ENCODE assay signal across 26 cellular contexts in genomic region chr6:54445207-54445606, GRCh38.
A peak's percentile ranks its signal among the peaks of the same experiment; 100 is the strongest.
DNase-seq lines count a peak whose midpoint lies in the region; ATAC-seq, FAIRE-seq and TF ChIP-seq lines count a peak whose summit lies in the region.
"Had no signal": no experiment of that assay in that cellular context is flagged by ENCODE, and none has a peak within 500 bp of the region (broad histone marks: within the 10 kb centered on the region; RNA-seq: fewer than 3 reads in every experiment).

No MANE protein-coding gene starts in this region.

- no peak overlapping the region for H2AK9ac ChIP-seq in IMR-90 (replicated peaks; ENCODE audit: low read depth, low read length, poor library complexity)

- H3K27me3 ChIP-seq in IMR-90 (ENCODE audit: control insufficient read depth, insufficient read depth, low read length) (no peaks in the 10 kb centered on the region), bronchial epithelial cell (ENCODE audit: control insufficient read depth, insufficient read depth, low read length) (no peaks in the 10 kb centered on the region), heart left ventricle (no peaks in the 10 kb centered on the region)
- H3K27me3 ChIP-seq: BE2C; BLaER1 treated with 17β-estradiol and CSF1 and Interleukin-3, amounts not matched to agents 10 nM and 100 nM had no signal

- no peaks in the 10 kb centered on the region for H3K79me1 ChIP-seq in IMR-90 (ENCODE audit: low read depth in 1 of 2, low read length in 2 of 2)

- dilution Hi-C loops in IMR-90 (cut with HindIII; ENCODE audit: low sequenced_read_pairs, unreplicated experiment), result no loop called here

- BruUV-seq in IMR-90 (replicated peaks; lab: Mats Ljungman, UMichigan), result no TSS peak

- no peak overlapping the region for H3K9ac ChIP-seq in IMR-90 (ENCODE audit: low read depth, low read length)
- H3K9ac ChIP-seq: BLaER1 treated with 17β-estradiol and CSF1 and Interleukin-3, amounts not matched to agents 10 nM and 100 nM had no signal

- CTCF ChIA-PET in IMR-90 (lab: Yijun Ruan, JAX), result no interaction called here
- CTCF ChIA-PET in RWPE1 (lab: Yijun Ruan, JAX), result no interaction called here

- H3K4me1 ChIP-seq in IMR-90 (ENCODE audit: control insufficient read depth, insufficient read depth, low read length), result no peaks in the 10 kb centered on the region
- no peaks in the 10 kb centered on the region for H3K4me1 ChIP-seq in heart left ventricle
- H3K4me1 ChIP-seq: A549; BE2C; BLaER1 treated with 17β-estradiol and CSF1 and Interleukin-3, amounts not matched to agents 10 nM and 100 nM; HAP-1 had no signal

- FAIRE-seq in bronchial epithelial cell (lab: Jason Lieb, UNC), result no peak
- FAIRE-seq in frontal cortex (lab: Jason Lieb, UNC), result peak; percentile 15
- FAIRE-seq: A549, G401.6, GM12892, H54 had no signal

- H2BK15ac ChIP-seq in IMR-90 (ENCODE audit: low read depth, low read length), result no peak overlapping the region

- no peak overlapping the region for H4K5ac ChIP-seq in IMR-90 (ENCODE audit: low read depth, low read length)

- in situ Hi-C loops in IMR-90 (cut with MboI; ENCODE audit: low sequenced_read_pairs), result no loop called here

- H3K4me3 ChIP-seq in IMR-90 (ENCODE audit: insufficient read depth, low read depth, low read length) (no peak overlapping the region), bronchial epithelial cell (ENCODE audit: low read depth, low read length) (no peak overlapping the region), heart left ventricle (no peak overlapping the region)
- H3K4me3 ChIP-seq: A549; BLaER1 treated with 17β-estradiol and CSF1 and Interleukin-3, amounts not matched to agents 10 nM and 100 nM; HAP-1 had no signal

- H3K14ac ChIP-seq in IMR-90 (replicated peaks; ENCODE audit: low read depth, low read length), result no peak overlapping the region

- no peaks in the 10 kb centered on the region for H3K9me3 ChIP-seq in IMR-90 (ENCODE audit: control insufficient read depth, insufficient read depth, low read length)
- H3K9me3 ChIP-seq in heart left ventricle, result no peaks in the 10 kb centered on the region
- H3K9me3 ChIP-seq: A549; BE2C; BLaER1 treated with 17β-estradiol and CSF1 and Interleukin-3, amounts not matched to agents 10 nM and 100 nM; HAP-1 had no signal

- H3K23ac ChIP-seq in IMR-90 (ENCODE audit: low read depth, low read length), result no peak overlapping the region

- POLR2A ChIA-PET in IMR-90 (lab: Charles Lee; ENCODE audit: unreplicated experiment), result no interaction called here
- POLR2A ChIA-PET in RWPE1 (lab: Yijun Ruan, JAX; ENCODE audit: low non-redundant PET), result no interaction called here

- DNase-seq in ELR (ENCODE audit: low read depth), result peak; percentile 16
- DNase-seq in IMR-90, result no peak
- peak; percentile 38 for DNase-seq in bronchial epithelial cell (ENCODE audit: low read depth)
- DNase-seq in frontal cortex (ENCODE audit: low spot score in 2 of 2), result no peak
- no peak for DNase-seq in heart left ventricle
- no peak for DNase-seq in NCI-H526 (lab: John Stamatoyannopoulos, UW)
- DNase-seq in RWPE1 (ENCODE audit: low spot score), result no peak
- DNase-seq: 8988T; ACHN; AML-193; BE2C; Calu3; CD4-positive, alpha-beta T cell; CD8-positive, alpha-beta memory T cell; COR-L47; DMS53; DMS79 treated with DMSO at 0.1 percent for 48 hours; GOT3; HFFc6 had no signal

- TF ChIP-seq RAD21 in IMR-90 (IDR thresholded peaks at IDR 0.05; ENCODE audit: low read length), result no peak

- H3K36me3 ChIP-seq in IMR-90 (ENCODE audit: control insufficient read depth, insufficient read depth, low read length) (no peaks in the 10 kb centered on the region), bronchial epithelial cell (ENCODE audit: control insufficient read depth, insufficient read depth, low read length) (no peaks in the 10 kb centered on the region), heart left ventricle (no peaks in the 10 kb centered on the region)
- H3K36me3 ChIP-seq: BE2C; BLaER1 treated with 17β-estradiol and CSF1 and Interleukin-3, amounts not matched to agents 10 nM and 100 nM; HAP-1 had no signal

- ATAC-seq in IMR-90 (ENCODE audit: low read depth) (no peak), heart left ventricle (no peak), GM18505 (IDR thresholded peaks at IDR 0.05; ENCODE audit: unreplicated experiment) (no peak)
- ATAC-seq: A549 had no signal

- no peaks in the 10 kb centered on the region for H3K9me1 ChIP-seq in IMR-90 (ENCODE audit: insufficient read depth, low read length)

- H3K56ac ChIP-seq in IMR-90 (ENCODE audit: extremely low read depth, insufficient read depth, low read length), result no peak overlapping the region

- H3K18ac ChIP-seq in IMR-90 (ENCODE audit: low read depth, low read length), result no peak overlapping the region

- H3K4me2 ChIP-seq in IMR-90 (ENCODE audit: low read depth, low read length), result no peak overlapping the region
- H3K4me2 ChIP-seq: A549; BLaER1 treated with 17β-estradiol and CSF1 and Interleukin-3, amounts not matched to agents 10 nM and 100 nM had no signal

- no peak overlapping the region for H2BK5ac ChIP-seq in IMR-90 (ENCODE audit: low read depth, low read length, poor library complexity, severe bottlenecking)

- no peak overlapping the region for H2BK120ac ChIP-seq in IMR-90 (ENCODE audit: low read depth, low read length)

- no peaks in the 10 kb centered on the region for H4K20me1 ChIP-seq in IMR-90 (ENCODE audit: insufficient read depth, low read length)
- H4K20me1 ChIP-seq: BLaER1 treated with 17β-estradiol and CSF1 and Interleukin-3, amounts not matched to agents 10 nM and 100 nM had no signal

- TF ChIP-seq CTCF in IMR-90 (conservative IDR thresholded peaks at IDR 0.05; ENCODE audit: low read depth, low read length) (no peak), bronchial epithelial cell (IDR thresholded peaks at IDR 0.05; ENCODE audit: insufficient read depth, low read length, severe bottlenecking) (no peak), heart left ventricle (IDR thresholded peaks at IDR 0.05) (no peak), RWPE1 (conservative IDR thresholded peaks at IDR 0.05; ENCODE audit: low read depth) (no peak)

- no peak overlapping the region for H2BK20ac ChIP-seq in IMR-90 (ENCODE audit: low read depth, low read length)

- no peak overlapping the region for H4K91ac ChIP-seq in IMR-90 (ENCODE audit: insufficient read depth, low read depth, low read length)

- no peak for TF ChIP-seq POLR2A in IMR-90 (IDR thresholded peaks at IDR 0.05; ENCODE audit: low read depth, low read length)
- no peak for TF ChIP-seq POLR2A in heart left ventricle (IDR thresholded peaks at IDR 0.05)
- TF ChIP-seq POLR2A in GM18505 (IDR thresholded peaks at IDR 0.05; ENCODE audit: borderline replicate concordance, extremely low read depth, insufficient read depth, insufficient read length), result no peak

- H3K4ac ChIP-seq in IMR-90 (ENCODE audit: low read depth, low read length), result no peak overlapping the region

- no peak overlapping the region for H2AK5ac ChIP-seq in IMR-90 (ENCODE audit: low read depth, low read length)

- intact Hi-C loops in IMR-90 (cut with micrococcal nuclease) (no loop called here), heart left ventricle (cut with DNase I) (no loop called here)

- no peak overlapping the region for H4K8ac ChIP-seq in IMR-90 (ENCODE audit: low read depth in 2 of 2, low read length in 2 of 2)

- no peak overlapping the region for H2AFZ ChIP-seq in IMR-90 (replicated peaks; ENCODE audit: low read length, poor library complexity)

- H3K27ac ChIP-seq in IMR-90 (ENCODE audit: insufficient read depth, low read length), result no peak overlapping the region
- no peak overlapping the region for H3K27ac ChIP-seq in heart left ventricle
- no peak overlapping the region for H3K27ac ChIP-seq in RWPE1
- H3K27ac ChIP-seq: A549; BLaER1 treated with 17β-estradiol and CSF1 and Interleukin-3, amounts not matched to agents 10 nM and 100 nM had no signal

TF ChIP-seq in IMR-90, 13 proteins besides CTCF, POLR2A, EP300 and RAD21:
- TF ChIP-seq RFX5 (IDR thresholded peaks at IDR 0.05; ENCODE audit: low read depth, low read length), result no peak
- peak; percentile 8; the same call in 1 of the 2 replicates for TF ChIP-seq FOS (IDR thresholded peaks at IDR 0.05; ENCODE audit: low read depth, low read length)

Comparison
In these comparisons a context has a peak if more than half of its experiments do, and no peak if none do; other contexts are left out.
1. DNase-seq: peak in ELR (single experiment) and bronchial epithelial cell (single experiment); none in IMR-90 (single experiment), frontal cortex (0 of 2), heart left ventricle (0 of 5), NCI-H526 (0 of 2) and RWPE1 (single experiment).